1 cellular context compared by ENCODE assay signal in the genomic region with DNA sequence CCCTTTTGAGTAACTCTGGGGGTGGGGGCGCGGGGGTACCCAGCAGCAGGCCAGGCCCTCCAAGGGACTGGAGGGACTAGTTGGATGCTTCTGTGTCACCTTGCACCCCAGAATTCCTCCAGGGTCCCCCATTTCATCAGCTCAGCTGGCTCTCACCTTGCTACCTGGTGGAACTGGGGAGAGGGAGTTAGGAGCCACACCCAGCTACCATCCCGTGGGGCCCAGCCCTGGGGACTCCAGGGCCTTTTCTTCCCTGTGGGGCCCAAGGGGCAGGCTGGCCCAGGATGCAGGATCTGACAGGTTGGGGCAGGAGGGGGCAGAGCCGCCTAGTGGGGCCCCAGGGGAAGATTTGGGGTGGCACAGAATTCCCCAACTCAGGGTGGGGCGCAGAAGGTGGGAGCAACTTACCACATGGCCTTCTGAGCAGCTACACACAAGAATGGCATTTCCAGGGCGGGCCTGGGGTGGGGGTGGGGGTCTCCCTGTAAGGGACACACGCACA.
A peak's percentile ranks its signal among the peaks of the same experiment; 100 is the strongest.
TF ChIP-seq lines count a peak whose summit lies in the region.

No MANE protein-coding gene starts in this region.

TF ChIP-seq in HEK293, 187 proteins besides CTCF, POLR2A, EP300 and RAD21 (continued from another document and continues in another):
- TF ChIP-seq, protein P1, sequence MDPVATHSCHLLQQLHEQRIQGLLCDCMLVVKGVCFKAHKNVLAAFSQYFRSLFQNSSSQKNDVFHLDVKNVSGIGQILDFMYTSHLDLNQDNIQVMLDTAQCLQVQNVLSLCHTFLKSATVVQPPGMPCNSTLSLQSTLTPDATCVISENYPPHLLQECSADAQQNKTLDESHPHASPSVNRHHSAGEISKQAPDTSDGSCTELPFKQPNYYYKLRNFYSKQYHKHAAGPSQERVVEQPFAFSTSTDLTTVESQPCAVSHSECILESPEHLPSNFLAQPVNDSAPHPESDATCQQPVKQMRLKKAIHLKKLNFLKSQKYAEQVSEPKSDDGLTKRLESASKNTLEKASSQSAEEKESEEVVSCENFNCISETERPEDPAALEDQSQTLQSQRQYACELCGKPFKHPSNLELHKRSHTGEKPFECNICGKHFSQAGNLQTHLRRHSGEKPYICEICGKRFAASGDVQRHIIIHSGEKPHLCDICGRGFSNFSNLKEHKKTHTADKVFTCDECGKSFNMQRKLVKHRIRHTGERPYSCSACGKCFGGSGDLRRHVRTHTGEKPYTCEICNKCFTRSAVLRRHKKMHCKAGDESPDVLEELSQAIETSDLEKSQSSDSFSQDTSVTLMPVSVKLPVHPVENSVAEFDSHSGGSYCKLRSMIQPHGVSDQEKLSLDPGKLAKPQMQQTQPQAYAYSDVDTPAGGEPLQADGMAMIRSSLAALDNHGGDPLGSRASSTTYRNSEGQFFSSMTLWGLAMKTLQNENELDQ (tag by site-specific recombination; IDR thresholded peaks at IDR 0.05; ENCODE audit: low read depth), result no peak
- TF ChIP-seq ZNF660 (tag by site-specific recombination; IDR thresholded peaks at IDR 0.05) (no peak), ZNF555 (tag by site-specific recombination; conservative IDR thresholded peaks at IDR 0.05) (no peak), YY2 (tag by site-specific recombination; IDR thresholded peaks at IDR 0.05) (no peak), ZNF837 (tag by site-specific recombination; IDR thresholded peaks at IDR 0.05) (no peak), KLF9 (tag by site-specific recombination; IDR thresholded peaks at IDR 0.05; ENCODE audit: low read depth) (no peak), ZNF184 (tag by site-specific recombination; IDR thresholded peaks at IDR 0.05) (no peak), ZNF426 (tag by site-specific recombination; IDR thresholded peaks at IDR 0.05) (no peak), BCL11A (tag by site-specific recombination; IDR thresholded peaks at IDR 0.05; ENCODE audit: low read depth) (no peak), ZNF248 (tag by site-specific recombination; IDR thresholded peaks at IDR 0.05) (no peak), TRIM28 (IDR thresholded peaks at IDR 0.05; ENCODE audit: borderline replicate concordance, low read length) (no peak), ZNF670 (tag by site-specific recombination; IDR thresholded peaks at IDR 0.05; ENCODE audit: low read depth) (no peak), GLIS2 (tag by site-specific recombination; IDR thresholded peaks at IDR 0.05) (peak; percentile 54; the same call in 1 of the 2 replicates), GLI4 (tag by site-specific recombination; IDR thresholded peaks at IDR 0.05) (no peak), ZNF350 (tag by site-specific recombination; IDR thresholded peaks at IDR 0.05) (no peak), ZNF121 (tag by site-specific recombination; IDR thresholded peaks at IDR 0.05) (no peak), ZFP69B (tag by site-specific recombination; IDR thresholded peaks at IDR 0.05) (peak; percentile 56; the same call in 1 of the 2 replicates), ZNF211 (tag by site-specific recombination; IDR thresholded peaks at IDR 0.05; ENCODE audit: low read depth) (no peak), ZNF629 (tag by site-specific recombination; IDR thresholded peaks at IDR 0.05) (no peak), ZNF311 (tag by site-specific recombination; IDR thresholded peaks at IDR 0.05; ENCODE audit: borderline replicate concordance) (no peak), ZNF549 (tag by site-specific recombination; IDR thresholded peaks at IDR 0.05) (no peak), ZNF610 (tag by site-specific recombination; IDR thresholded peaks at IDR 0.05; ENCODE audit: borderline replicate concordance) (no peak), OSR2 (tag by site-specific recombination; IDR thresholded peaks at IDR 0.05) (no peak), RBAK (tag by site-specific recombination; IDR thresholded peaks at IDR 0.05) (no peak), ZNF175 (tag by site-specific recombination; IDR thresholded peaks at IDR 0.05) (no peak), GLIS1 (tag by site-specific recombination; IDR thresholded peaks at IDR 0.05) (peak; percentile 69), YY1 (tag by site-specific recombination; IDR thresholded peaks at IDR 0.05) (no peak), ZNF529 (tag by site-specific recombination; IDR thresholded peaks at IDR 0.05; ENCODE audit: insufficient replicate concordance) (no peak), ZNF223 (tag by site-specific recombination; IDR thresholded peaks at IDR 0.05) (no peak), ZBTB20 (tag by site-specific recombination; IDR thresholded peaks at IDR 0.05) (no peak), EGR2 (tag by site-specific recombination; IDR thresholded peaks at IDR 0.05; ENCODE audit: low read depth) (no peak), ZSCAN23 (tag by site-specific recombination; IDR thresholded peaks at IDR 0.05) (no peak), ZNF707 (tag by site-specific recombination; IDR thresholded peaks at IDR 0.05) (no peak)
- TF ChIP-seq, protein P2, sequence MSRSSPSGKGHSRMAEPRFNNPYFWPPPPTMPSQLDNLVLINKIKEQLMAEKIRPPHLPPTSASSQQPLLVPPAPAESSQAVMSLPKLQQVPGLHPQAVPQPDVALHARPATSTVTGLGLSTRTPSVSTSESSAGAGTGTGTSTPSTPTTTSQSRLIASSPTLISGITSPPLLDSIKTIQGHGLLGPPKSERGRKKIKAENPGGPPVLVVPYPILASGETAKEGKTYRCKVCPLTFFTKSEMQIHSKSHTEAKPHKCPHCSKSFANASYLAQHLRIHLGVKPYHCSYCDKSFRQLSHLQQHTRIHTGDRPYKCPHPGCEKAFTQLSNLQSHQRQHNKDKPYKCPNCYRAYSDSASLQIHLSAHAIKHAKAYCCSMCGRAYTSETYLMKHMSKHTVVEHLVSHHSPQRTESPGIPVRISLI (tag by site-specific recombination; IDR thresholded peaks at IDR 0.05), result no peak
- TF ChIP-seq, protein P3, sequence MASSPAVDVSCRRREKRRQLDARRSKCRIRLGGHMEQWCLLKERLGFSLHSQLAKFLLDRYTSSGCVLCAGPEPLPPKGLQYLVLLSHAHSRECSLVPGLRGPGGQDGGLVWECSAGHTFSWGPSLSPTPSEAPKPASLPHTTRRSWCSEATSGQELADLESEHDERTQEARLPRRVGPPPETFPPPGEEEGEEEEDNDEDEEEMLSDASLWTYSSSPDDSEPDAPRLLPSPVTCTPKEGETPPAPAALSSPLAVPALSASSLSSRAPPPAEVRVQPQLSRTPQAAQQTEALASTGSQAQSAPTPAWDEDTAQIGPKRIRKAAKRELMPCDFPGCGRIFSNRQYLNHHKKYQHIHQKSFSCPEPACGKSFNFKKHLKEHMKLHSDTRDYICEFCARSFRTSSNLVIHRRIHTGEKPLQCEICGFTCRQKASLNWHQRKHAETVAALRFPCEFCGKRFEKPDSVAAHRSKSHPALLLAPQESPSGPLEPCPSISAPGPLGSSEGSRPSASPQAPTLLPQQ (tag by site-specific recombination; IDR thresholded peaks at IDR 0.05), result peak; percentile 70
- TF ChIP-seq, protein P4, sequence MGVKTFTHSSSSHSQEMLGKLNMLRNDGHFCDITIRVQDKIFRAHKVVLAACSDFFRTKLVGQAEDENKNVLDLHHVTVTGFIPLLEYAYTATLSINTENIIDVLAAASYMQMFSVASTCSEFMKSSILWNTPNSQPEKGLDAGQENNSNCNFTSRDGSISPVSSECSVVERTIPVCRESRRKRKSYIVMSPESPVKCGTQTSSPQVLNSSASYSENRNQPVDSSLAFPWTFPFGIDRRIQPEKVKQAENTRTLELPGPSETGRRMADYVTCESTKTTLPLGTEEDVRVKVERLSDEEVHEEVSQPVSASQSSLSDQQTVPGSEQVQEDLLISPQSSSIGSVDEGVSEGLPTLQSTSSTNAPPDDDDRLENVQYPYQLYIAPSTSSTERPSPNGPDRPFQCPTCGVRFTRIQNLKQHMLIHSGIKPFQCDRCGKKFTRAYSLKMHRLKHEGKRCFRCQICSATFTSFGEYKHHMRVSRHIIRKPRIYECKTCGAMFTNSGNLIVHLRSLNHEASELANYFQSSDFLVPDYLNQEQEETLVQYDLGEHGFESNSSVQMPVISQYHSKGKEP (tag by site-specific recombination; IDR thresholded peaks at IDR 0.05), result no peak
- TF ChIP-seq, protein P5, sequence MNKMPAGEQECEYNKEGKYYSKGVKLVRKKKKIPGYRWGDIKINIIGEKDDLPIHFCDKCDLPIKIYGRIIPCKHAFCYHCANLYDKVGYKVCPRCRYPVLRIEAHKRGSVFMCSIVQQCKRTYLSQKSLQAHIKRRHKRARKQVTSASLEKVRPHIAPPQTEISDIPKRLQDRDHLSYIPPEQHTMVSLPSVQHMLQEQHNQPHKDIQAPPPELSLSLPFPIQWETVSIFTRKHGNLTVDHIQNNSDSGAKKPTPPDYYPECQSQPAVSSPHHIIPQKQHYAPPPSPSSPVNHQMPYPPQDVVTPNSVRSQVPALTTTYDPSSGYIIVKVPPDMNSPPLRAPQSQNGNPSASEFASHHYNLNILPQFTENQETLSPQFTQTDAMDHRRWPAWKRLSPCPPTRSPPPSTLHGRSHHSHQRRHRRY (tag by site-specific recombination; IDR thresholded peaks at IDR 0.05), result no peak
- TF ChIP-seq, protein P6, sequence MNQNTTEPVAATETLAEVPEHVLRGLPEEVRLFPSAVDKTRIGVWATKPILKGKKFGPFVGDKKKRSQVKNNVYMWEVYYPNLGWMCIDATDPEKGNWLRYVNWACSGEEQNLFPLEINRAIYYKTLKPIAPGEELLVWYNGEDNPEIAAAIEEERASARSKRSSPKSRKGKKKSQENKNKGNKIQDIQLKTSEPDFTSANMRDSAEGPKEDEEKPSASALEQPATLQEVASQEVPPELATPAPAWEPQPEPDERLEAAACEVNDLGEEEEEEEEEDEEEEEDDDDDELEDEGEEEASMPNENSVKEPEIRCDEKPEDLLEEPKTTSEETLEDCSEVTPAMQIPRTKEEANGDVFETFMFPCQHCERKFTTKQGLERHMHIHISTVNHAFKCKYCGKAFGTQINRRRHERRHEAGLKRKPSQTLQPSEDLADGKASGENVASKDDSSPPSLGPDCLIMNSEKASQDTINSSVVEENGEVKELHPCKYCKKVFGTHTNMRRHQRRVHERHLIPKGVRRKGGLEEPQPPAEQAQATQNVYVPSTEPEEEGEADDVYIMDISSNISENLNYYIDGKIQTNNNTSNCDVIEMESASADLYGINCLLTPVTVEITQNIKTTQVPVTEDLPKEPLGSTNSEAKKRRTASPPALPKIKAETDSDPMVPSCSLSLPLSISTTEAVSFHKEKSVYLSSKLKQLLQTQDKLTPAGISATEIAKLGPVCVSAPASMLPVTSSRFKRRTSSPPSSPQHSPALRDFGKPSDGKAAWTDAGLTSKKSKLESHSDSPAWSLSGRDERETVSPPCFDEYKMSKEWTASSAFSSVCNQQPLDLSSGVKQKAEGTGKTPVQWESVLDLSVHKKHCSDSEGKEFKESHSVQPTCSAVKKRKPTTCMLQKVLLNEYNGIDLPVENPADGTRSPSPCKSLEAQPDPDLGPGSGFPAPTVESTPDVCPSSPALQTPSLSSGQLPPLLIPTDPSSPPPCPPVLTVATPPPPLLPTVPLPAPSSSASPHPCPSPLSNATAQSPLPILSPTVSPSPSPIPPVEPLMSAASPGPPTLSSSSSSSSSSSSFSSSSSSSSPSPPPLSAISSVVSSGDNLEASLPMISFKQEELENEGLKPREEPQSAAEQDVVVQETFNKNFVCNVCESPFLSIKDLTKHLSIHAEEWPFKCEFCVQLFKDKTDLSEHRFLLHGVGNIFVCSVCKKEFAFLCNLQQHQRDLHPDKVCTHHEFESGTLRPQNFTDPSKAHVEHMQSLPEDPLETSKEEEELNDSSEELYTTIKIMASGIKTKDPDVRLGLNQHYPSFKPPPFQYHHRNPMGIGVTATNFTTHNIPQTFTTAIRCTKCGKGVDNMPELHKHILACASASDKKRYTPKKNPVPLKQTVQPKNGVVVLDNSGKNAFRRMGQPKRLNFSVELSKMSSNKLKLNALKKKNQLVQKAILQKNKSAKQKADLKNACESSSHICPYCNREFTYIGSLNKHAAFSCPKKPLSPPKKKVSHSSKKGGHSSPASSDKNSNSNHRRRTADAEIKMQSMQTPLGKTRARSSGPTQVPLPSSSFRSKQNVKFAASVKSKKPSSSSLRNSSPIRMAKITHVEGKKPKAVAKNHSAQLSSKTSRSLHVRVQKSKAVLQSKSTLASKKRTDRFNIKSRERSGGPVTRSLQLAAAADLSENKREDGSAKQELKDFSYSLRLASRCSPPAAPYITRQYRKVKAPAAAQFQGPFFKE (tag by site-specific recombination; IDR thresholded peaks at IDR 0.05; ENCODE audit: borderline replicate concordance), result no peak
- TF ChIP-seq, protein P7, sequence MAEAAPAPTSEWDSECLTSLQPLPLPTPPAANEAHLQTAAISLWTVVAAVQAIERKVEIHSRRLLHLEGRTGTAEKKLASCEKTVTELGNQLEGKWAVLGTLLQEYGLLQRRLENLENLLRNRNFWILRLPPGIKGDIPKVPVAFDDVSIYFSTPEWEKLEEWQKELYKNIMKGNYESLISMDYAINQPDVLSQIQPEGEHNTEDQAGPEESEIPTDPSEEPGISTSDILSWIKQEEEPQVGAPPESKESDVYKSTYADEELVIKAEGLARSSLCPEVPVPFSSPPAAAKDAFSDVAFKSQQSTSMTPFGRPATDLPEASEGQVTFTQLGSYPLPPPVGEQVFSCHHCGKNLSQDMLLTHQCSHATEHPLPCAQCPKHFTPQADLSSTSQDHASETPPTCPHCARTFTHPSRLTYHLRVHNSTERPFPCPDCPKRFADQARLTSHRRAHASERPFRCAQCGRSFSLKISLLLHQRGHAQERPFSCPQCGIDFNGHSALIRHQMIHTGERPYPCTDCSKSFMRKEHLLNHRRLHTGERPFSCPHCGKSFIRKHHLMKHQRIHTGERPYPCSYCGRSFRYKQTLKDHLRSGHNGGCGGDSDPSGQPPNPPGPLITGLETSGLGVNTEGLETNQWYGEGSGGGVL (tag by site-specific recombination; IDR thresholded peaks at IDR 0.05), result peak; percentile 8; the same call in 1 of the 2 replicates
- TF ChIP-seq, protein P8, sequence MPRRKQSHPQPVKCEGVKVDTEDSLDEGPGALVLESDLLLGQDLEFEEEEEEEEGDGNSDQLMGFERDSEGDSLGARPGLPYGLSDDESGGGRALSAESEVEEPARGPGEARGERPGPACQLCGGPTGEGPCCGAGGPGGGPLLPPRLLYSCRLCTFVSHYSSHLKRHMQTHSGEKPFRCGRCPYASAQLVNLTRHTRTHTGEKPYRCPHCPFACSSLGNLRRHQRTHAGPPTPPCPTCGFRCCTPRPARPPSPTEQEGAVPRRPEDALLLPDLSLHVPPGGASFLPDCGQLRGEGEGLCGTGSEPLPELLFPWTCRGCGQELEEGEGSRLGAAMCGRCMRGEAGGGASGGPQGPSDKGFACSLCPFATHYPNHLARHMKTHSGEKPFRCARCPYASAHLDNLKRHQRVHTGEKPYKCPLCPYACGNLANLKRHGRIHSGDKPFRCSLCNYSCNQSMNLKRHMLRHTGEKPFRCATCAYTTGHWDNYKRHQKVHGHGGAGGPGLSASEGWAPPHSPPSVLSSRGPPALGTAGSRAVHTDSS (tag by site-specific recombination; IDR thresholded peaks at IDR 0.05), result no peak
